Comparison of ENCODE assay signal across 8 cellular contexts in the genomic region with DNA sequence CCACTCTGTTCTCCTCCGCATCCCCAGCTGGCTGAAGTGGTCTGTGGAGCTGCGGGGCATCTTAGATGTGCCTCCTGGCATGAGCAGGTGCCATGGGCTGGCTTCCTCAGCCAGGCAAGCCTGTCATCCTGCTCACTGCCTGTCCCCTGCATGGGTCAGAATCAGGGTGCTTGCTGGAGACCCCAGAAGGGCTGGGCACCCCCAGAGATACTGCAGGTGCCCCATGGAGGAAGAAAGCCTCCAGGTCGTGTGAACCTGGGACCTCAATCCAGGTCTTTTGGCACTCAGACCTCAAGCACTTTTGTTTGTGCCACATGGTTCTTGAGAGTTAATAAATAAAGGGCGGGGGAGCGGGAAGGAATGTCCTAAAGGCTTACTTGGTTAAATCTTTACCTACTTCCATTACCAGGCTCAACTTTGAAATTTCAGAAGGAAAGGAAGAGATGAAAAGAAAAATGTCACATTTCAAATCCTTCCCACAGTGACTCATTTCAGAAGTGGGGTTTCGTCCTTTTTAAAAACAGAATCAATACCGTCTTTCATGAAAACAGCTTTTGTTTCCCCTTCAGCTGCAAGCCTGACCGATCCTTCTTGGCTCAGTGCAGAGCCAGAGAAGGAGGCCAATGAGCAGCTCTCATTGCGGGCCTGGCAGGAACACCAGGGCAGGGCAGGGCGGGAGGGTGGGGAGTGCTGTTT.
DNase-seq lines count a peak whose midpoint lies in the region; ATAC-seq and TF ChIP-seq lines count a peak whose summit lies in the region.

No MANE protein-coding gene starts in this region.

- H3K4me3 Mint-ChIP-seq in neural progenitor cell: no peak overlapping the region
- H3K4me3 Mint-ChIP-seq in activated T-cell treated with anti-CD3 and anti-CD28 coated beads, Interleukin-2, amount 50 U/mL, for 24 hours: no peak overlapping the region

- peaks cover 19% of the 10 kb centered on the region for H3K4me1 Mint-ChIP-seq in neural progenitor cell
- peaks cover 4% of the 10 kb centered on the region for H3K4me1 Mint-ChIP-seq in activated T-cell treated with anti-CD3 and anti-CD28 coated beads, Interleukin-2, amount 50 U/mL, for 24 hours (ENCODE audit: low read depth)

- ATAC-seq in GM18858 (IDR thresholded peaks at IDR 0.05; ENCODE audit: unreplicated experiment): peak; percentile 95
- ATAC-seq in HG02798 (IDR thresholded peaks at IDR 0.05; ENCODE audit: poor library complexity, unreplicated experiment): peak; percentile 92

- peak; percentile 41 for DNase-seq in astrocyte of the cerebellum (ENCODE audit: low read depth)
- DNase-seq in neural progenitor cell (ENCODE audit: low spot score): no peak
- DNase-seq in activated CD4-positive, CD25-positive, alpha-beta regulatory T cell (lab: John Stamatoyannopoulos, UW): no peak
- DNase-seq in NCI-H2196 (lab: John Stamatoyannopoulos, UW; ENCODE audit: unreplicated experiment): no peak
- no peak for DNase-seq in activated T-cell treated with anti-CD3 and anti-CD28 coated beads, Interleukin-2, amount 50 U/mL, for 24 hours
- DNase-seq in NK-92 treated with Interleukin-12 subunit alpha and Interleukin-12 subunit beta, amount 100 ng/mL, for 24 hours (lab: John Stamatoyannopoulos, UW): no peak

- no peaks in the 10 kb centered on the region for H3K9me3 ChIP-seq in neural progenitor cell (ENCODE audit: low read depth)

- peaks cover 8% of the 10 kb centered on the region for H3K4me1 ChIP-seq in neural progenitor cell

- H3F3A ChIP-seq in neural progenitor cell (ENCODE audit: low read depth): no peaks in the 10 kb centered on the region

- H4K20me1 ChIP-seq in neural progenitor cell (ENCODE audit: low read depth): no peaks in the 10 kb centered on the region

- H3K27ac ChIP-seq in neural progenitor cell: no peak overlapping the region

- no peaks in the 10 kb centered on the region for H3K27me3 ChIP-seq in neural progenitor cell

- H3K27me3 Mint-ChIP-seq in neural progenitor cell (ENCODE audit: insufficient read depth, low read depth): peaks cover 16% of the 10 kb centered on the region
- no peaks in the 10 kb centered on the region for H3K27me3 Mint-ChIP-seq in activated T-cell treated with anti-CD3 and anti-CD28 coated beads, Interleukin-2, amount 50 U/mL, for 24 hours

- in situ Hi-C loops in astrocyte of the cerebellum (cut with HindIII; ENCODE audit: low sequenced_read_pairs): no loop called here

- peaks cover 14% of the 10 kb centered on the region for H3K9me3 Mint-ChIP-seq in neural progenitor cell
- H3K9me3 Mint-ChIP-seq in activated T-cell treated with anti-CD3 and anti-CD28 coated beads, Interleukin-2, amount 50 U/mL, for 24 hours: no peaks in the 10 kb centered on the region

- H3K36me3 ChIP-seq in neural progenitor cell: no peaks in the 10 kb centered on the region

- no peaks in the 10 kb centered on the region for H3K79me2 ChIP-seq in neural progenitor cell (ENCODE audit: low read depth)

- H3K9ac ChIP-seq in neural progenitor cell: no peak overlapping the region

- H3K4me3 ChIP-seq in astrocyte of the cerebellum (ENCODE audit: low read depth, low read length) (no peak overlapping the region), neural progenitor cell (no peak overlapping the region)

- TF ChIP-seq CTCF in astrocyte of the cerebellum (IDR thresholded peaks at IDR 0.05; ENCODE audit: low read depth, low read length, missing control alignments): no peak
- no peak for TF ChIP-seq CTCF in neural progenitor cell (IDR thresholded peaks at IDR 0.05)

- H3K36me3 Mint-ChIP-seq in neural progenitor cell: peaks cover 2% of the 10 kb centered on the region
- no peaks in the 10 kb centered on the region for H3K36me3 Mint-ChIP-seq in activated T-cell treated with anti-CD3 and anti-CD28 coated beads, Interleukin-2, amount 50 U/mL, for 24 hours (ENCODE audit: low read depth)

- peak overlapping the region; percentile 90 for H2AFZ ChIP-seq in neural progenitor cell (replicated peaks)

- H3K4me2 ChIP-seq in neural progenitor cell: no peak overlapping the region

- peak overlapping the region; percentile 69 for H3K27ac Mint-ChIP-seq in neural progenitor cell
- no peak overlapping the region for H3K27ac Mint-ChIP-seq in activated T-cell treated with anti-CD3 and anti-CD28 coated beads, Interleukin-2, amount 50 U/mL, for 24 hours
